ENCODE assay signal across 34 cellular contexts in genomic region chr2:185817991-185818390, GRCh38.
"Had no signal": no experiment of that assay in that cellular context is flagged by ENCODE, and none has a peak within 500 bp of the region (broad histone marks: within the 10 kb centered on the region; RNA-seq: fewer than 3 reads in every experiment).

No MANE protein-coding gene starts in this region.

- ATAC-seq: activated naive CD4-positive, alpha-beta T cell treated with anti-CD3 and anti-CD28 coated beads, Interleukin-2, amount 50 U/mL, for 72 hours; activated naive CD8-positive, alpha-beta T cell treated with anti-CD3 and anti-CD28 coated beads, Interleukin-2, amount 50 U/mL, for 24 hours; activated T-cell treated with anti-CD3 and anti-CD28 coated beads, Interleukin-2, amount 50 U/mL, for 4 hours; activated T-cell treated with anti-CD3 and anti-CD28 coated beads, Interleukin-2, amount 50 U/mL, for 72 hours; activated T-helper 17 cell treated with anti-CD3 and anti-CD28 coated beads, Interleukin-2, amount 50 U/mL, for 72 hours; body of pancreas had no signal

- H3K4me3 ChIP-seq: adrenal gland, ascending aorta, body of pancreas, breast epithelium, cardiac muscle cell had no signal

- H3K4me1 ChIP-seq: adrenal gland, ascending aorta, breast epithelium had no signal

- FAIRE-seq: astrocyte, bronchial epithelial cell had no signal

- H3K27me3 ChIP-seq: adrenal gland, ascending aorta, body of pancreas, brain microvascular endothelial cell, breast epithelium, cardiac muscle cell had no signal

- H3K9me3 ChIP-seq: body of pancreas had no signal

- H3K36me3 ChIP-seq: adrenal gland, ascending aorta, brain microvascular endothelial cell, breast epithelium, cardiac muscle cell had no signal

- H3K27ac ChIP-seq: adrenal gland, ascending aorta, body of pancreas, brain microvascular endothelial cell, breast epithelium, cardiac muscle cell had no signal

- DNase-seq: activated effector memory CD4-positive, alpha-beta T cell treated with anti-CD3 and anti-CD28 coated beads, Interleukin-2, amount 50 U/mL, for 16 hours; activated effector memory CD4-positive, alpha-beta T cell treated with Interleukin-2 at 50 U/mL for 16 hours; activated gamma-delta T cell; activated gamma-delta T cell treated with Interleukin-2 at 50 U/mL for 16 hours; activated naive CD4-positive, alpha-beta T cell; activated naive CD4-positive, alpha-beta T cell treated with anti-CD3 and anti-CD28 coated beads for 36 hours; activated naive CD4-positive, alpha-beta T cell treated with anti-CD3 and anti-CD28 coated beads, Interleukin-2, amount 10 ng/mL, durations not matched to agents 7 days and 5 days; activated naive CD4-positive, alpha-beta T cell treated with anti-CD3 and anti-CD28 coated beads, Interleukin-2, amount 50 U/mL, for 16 hours; activated naive CD4-positive, alpha-beta T cell treated with Interleukin-2 at 50 U/mL for 16 hours; activated naive CD8-positive, alpha-beta T cell treated with anti-CD3 and anti-CD28 coated beads for 36 hours; activated naive CD8-positive, alpha-beta T cell treated with anti-CD3 and anti-CD28 coated beads, Interleukin-2, amount 10 ng/mL, durations not matched to agents 7 days and 5 days; activated naive CD8-positive, alpha-beta T cell treated with anti-CD3 and anti-CD28 coated beads, Interleukin-2, amount 50 U/mL, for 24 hours; activated T-cell treated with anti-CD3 and anti-CD28 coated beads, Interleukin-2, amount 50 U/mL, for 1 hour; activated T-cell treated with anti-CD3 and anti-CD28 coated beads, Interleukin-2, amount 50 U/mL, for 24 hours; activated T-cell treated with anti-CD3 and anti-CD28 coated beads, Interleukin-2, amount 50 U/mL, for 4 hours; activated T-cell treated with anti-CD3 and anti-CD28 coated beads, Interleukin-2, amount 50 U/mL, for 48 hours; activated T-cell treated with anti-CD3 and anti-CD28 coated beads, Interleukin-2, amount 50 U/mL, for 72 hours; adrenal gland; amniotic stem cell; amygdala; anterior cingulate cortex; aorta; body of pancreas; brain microvascular endothelial cell; caudate nucleus; central memory CD4-positive, alpha-beta T cell; cerebellar nuclear complex had no signal
